Comparison of ENCODE assay signal across 33 cellular contexts in the genomic region with DNA sequence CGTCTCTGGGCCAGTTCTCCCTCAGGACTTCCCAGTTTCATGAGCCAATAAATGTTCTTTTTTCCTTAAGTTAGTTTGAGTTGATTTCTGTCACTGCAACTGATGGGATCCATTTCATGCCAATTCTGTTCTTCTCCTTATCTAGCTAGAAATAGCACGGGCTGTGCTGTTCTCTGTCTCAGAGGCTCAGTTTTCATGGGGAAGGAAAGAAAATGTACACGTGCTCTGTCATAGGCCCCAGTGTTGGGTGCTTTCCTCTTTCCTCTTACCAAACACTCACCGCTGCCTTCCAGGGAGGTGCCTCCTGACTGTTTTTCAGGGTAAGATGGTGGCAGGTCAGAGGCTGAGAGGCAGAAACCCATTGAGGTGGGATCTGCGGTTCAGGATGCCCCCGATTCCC. TPM values are rescaled to one million over a fixed set of nuclear protein-coding genes. Genes with fewer than 3 reads are reported as not detected.
"Had no signal": no experiment of that assay in that cellular context is flagged by ENCODE, and none has a peak within 500 bp of the region (broad histone marks: within the 10 kb centered on the region; RNA-seq: fewer than 3 reads in every experiment).

No MANE protein-coding gene starts in this region.

- FAIRE-seq: astrocyte, bronchial epithelial cell, colon had no signal

- H3K4me1 ChIP-seq: esophagus muscularis mucosa, gastroesophageal sphincter had no signal

- ATAC-seq: activated CD4-positive, CD25-positive, alpha-beta regulatory T cell treated with anti-CD3 and anti-CD28 coated beads, Interleukin-2, amount 50 U/mL, for 24 hours; activated CD8-positive, alpha-beta T cell treated with anti-CD3 and anti-CD28 coated beads for 36 hours; activated T-cell treated with anti-CD3 and anti-CD28 coated beads, Interleukin-2, amount 50 U/mL, for 4 hours; activated T-helper 17 cell treated with anti-CD3 and anti-CD28 coated beads, Interleukin-2, amount 50 U/mL, for 72 hours; effector memory CD8-positive, alpha-beta T cell; gastroesophageal sphincter; T-helper 17 cell had no signal

- DNase-seq: activated B cell treated with CpG ODN at 0.5 μM for 24 hours; activated CD4-positive, alpha-beta T cell treated with anti-CD3 and anti-CD28 coated beads for 48 hours; activated CD4-positive, alpha-beta T cell treated with anti-CD3 and anti-CD28 coated beads, Interleukin-2, amount 50 U/mL, for 1 hour; activated CD4-positive, alpha-beta T cell treated with anti-CD3 and anti-CD28 coated beads, Interleukin-2, amount 50 U/mL, for 48 hours; activated CD8-positive, alpha-beta memory T cell treated with anti-CD3 and anti-CD28 coated beads for 24 hours; activated CD8-positive, alpha-beta T cell treated with anti-CD3 and anti-CD28 coated beads for 36 hours; activated effector memory CD4-positive, alpha-beta T cell treated with Interleukin-2 at 50 U/mL for 16 hours; activated gamma-delta T cell treated with Interleukin-2 at 50 U/mL for 16 hours; activated naive CD4-positive, alpha-beta T cell treated with anti-CD3 and anti-CD28 coated beads, Interleukin-2, amount 50 U/mL, for 16 hours; activated naive CD4-positive, alpha-beta T cell treated with Interleukin-2 at 50 U/mL for 16 hours; activated T-cell treated with anti-CD3 and anti-CD28 coated beads, Interleukin-2, amount 50 U/mL, for 4 hours; amniotic stem cell; brain microvascular endothelial cell; caudate nucleus; cortex of kidney; dermis blood vessel endothelial cell; effector CD4-positive, alpha-beta T cell; effector memory CD8-positive, alpha-beta T cell; erythroblast; foreskin melanocyte; T-helper 1 cell; T-helper 17 cell; T1000; WERI-Rb-1 had no signal

- H3K27me3 ChIP-seq: gastroesophageal sphincter had no signal

- H3K27ac ChIP-seq: brain microvascular endothelial cell, esophagus muscularis mucosa, gastroesophageal sphincter, WERI-Rb-1 had no signal

- H3K4me3 ChIP-seq: esophagus muscularis mucosa, gastroesophageal sphincter had no signal

- H3K36me3 ChIP-seq: brain microvascular endothelial cell, esophagus muscularis mucosa, gastroesophageal sphincter, WERI-Rb-1 had no signal

RNA-seq across cellular contexts. Expression of a gene that starts 43.2 kb away (rescaled TPM):
- total RNA-seq: activated B cell treated with CpG ODN at 0.5 μM for 24 hours; activated CD8-positive, alpha-beta T cell treated with anti-CD3 and anti-CD28 coated beads for 36 hours; activated T-cell treated with anti-CD3 and anti-CD28 coated beads, Interleukin-2, amount 50 U/mL, for 4 hours; bronchial epithelial cell; chondrocyte; dermis blood vessel endothelial cell; esophagus muscularis mucosa; gastroesophageal sphincter; glomerular endothelial cell; T-helper 17 cell had no signal
